Comparison of ENCODE assay signal across 12 cellular contexts in the genomic region with DNA sequence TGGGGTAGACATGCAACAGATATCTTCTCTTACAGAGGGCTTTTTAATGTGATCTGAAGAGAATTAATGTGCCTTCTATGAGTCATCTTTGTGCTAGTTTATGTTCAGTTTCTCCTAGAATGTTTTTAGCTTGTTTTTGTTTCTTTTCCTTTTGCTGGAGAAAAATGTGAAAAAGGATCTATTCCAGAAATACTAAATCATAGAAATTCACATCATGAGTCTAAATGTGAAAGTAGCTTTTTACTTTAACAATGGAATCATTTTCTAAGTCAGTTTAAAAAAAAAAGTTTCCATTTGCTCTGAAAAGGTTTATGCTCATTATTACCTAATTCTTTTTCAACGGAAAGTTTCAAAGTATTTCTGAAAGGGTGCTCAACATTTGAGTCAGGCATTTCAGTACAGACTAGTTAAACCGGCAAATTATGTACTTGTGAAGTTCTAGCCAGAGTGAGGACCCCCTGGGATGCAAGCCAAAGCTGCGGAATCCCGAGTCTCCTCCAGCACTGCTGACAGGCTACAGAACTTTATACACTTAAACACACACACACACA.
DNase-seq lines count a peak whose midpoint lies in the region; ATAC-seq and TF ChIP-seq lines count a peak whose summit lies in the region.
"Had no signal": no experiment of that assay in that cellular context is flagged by ENCODE, and none has a peak within 500 bp of the region (broad histone marks: within the 10 kb centered on the region; RNA-seq: fewer than 3 reads in every experiment).

No MANE protein-coding gene starts in this region.

- POLR2A ChIA-PET in AG04449 (lab: Yijun Ruan, JAX) (no interaction called here), Caco-2 (lab: Charles Lee) (no interaction called here)

- no peaks in the 10 kb centered on the region for H3K9me3 ChIP-seq in Caco-2
- H3K9me3 ChIP-seq: heart right ventricle had no signal

- TF ChIP-seq CTCF in AG04449 (IDR thresholded peaks at IDR 0.05; ENCODE audit: insufficient read depth, low read length, missing control alignments) (no peak), chondrocyte (IDR thresholded peaks at IDR 0.05) (no peak), Caco-2 (IDR thresholded peaks at IDR 0.05; ENCODE audit: insufficient read depth in 1 of 2, low read depth in 1 of 2, low read length in 1 of 2, severe bottlenecking in 1 of 2, unreplicated experiment in 1 of 2) (no peak)

- H3K4me3 ChIP-seq in AG04449 (ENCODE audit: low read depth, low read length) (peak overlapping the region; percentile 38), Caco-2 (ENCODE audit: low read depth, low read length) (no peak overlapping the region)

- H3K27me3 Mint-ChIP-seq in chondrocyte (ENCODE audit: low read depth) (no peaks in the 10 kb centered on the region), Caco-2 (ENCODE audit: insufficient read depth, unreplicated experiment) (no peaks in the 10 kb centered on the region)
- H3K27me3 Mint-ChIP-seq: activated CD4-positive, alpha-beta T cell treated with anti-CD3 and anti-CD28 coated beads, Interleukin-2, amount 10 ng/mL, durations not matched to agents 7 days and 5 days had no signal

- intact Hi-C loops in Caco-2 (cut with micrococcal nuclease; ENCODE audit: unreplicated experiment) = no loop called here

- H3K9me3 Mint-ChIP-seq in chondrocyte (ENCODE audit: low read depth) (no peaks in the 10 kb centered on the region), Caco-2 (ENCODE audit: unreplicated experiment) (no peaks in the 10 kb centered on the region)
- H3K9me3 Mint-ChIP-seq: activated CD4-positive, alpha-beta T cell treated with anti-CD3 and anti-CD28 coated beads, Interleukin-2, amount 10 ng/mL, durations not matched to agents 7 days and 5 days had no signal

- H3K4me3 Mint-ChIP-seq in chondrocyte (ENCODE audit: unreplicated experiment) (peak overlapping the region; percentile 61), Caco-2 (ENCODE audit: unreplicated experiment) (no peak overlapping the region)
- H3K4me3 Mint-ChIP-seq: activated CD4-positive, alpha-beta T cell treated with anti-CD3 and anti-CD28 coated beads, Interleukin-2, amount 10 ng/mL, durations not matched to agents 7 days and 5 days had no signal

- ATAC-seq in HG03175 (IDR thresholded peaks at IDR 0.05; ENCODE audit: unreplicated experiment) = no peak
- ATAC-seq: heart right ventricle had no signal

- no peaks in the 10 kb centered on the region; the same call in 1 of the 2 replicates for H3K36me3 ChIP-seq in Caco-2 (ENCODE audit: control insufficient read depth, insufficient read depth, low read length)
- H3K36me3 ChIP-seq: heart right ventricle had no signal

- no TSS peak for BruUV-seq in Caco-2 (replicated peaks; lab: Mats Ljungman, UMichigan)

- H3K27ac Mint-ChIP-seq in chondrocyte (ENCODE audit: unreplicated experiment) (peak overlapping the region; percentile 78), Caco-2 (ENCODE audit: unreplicated experiment) (no peak overlapping the region)
- H3K27ac Mint-ChIP-seq: activated CD4-positive, alpha-beta T cell treated with anti-CD3 and anti-CD28 coated beads, Interleukin-2, amount 10 ng/mL, durations not matched to agents 7 days and 5 days had no signal

- H3K4me1 ChIP-seq in Caco-2 = no peaks in the 10 kb centered on the region

- no peaks in the 10 kb centered on the region for H3K36me3 Mint-ChIP-seq in chondrocyte (ENCODE audit: low read depth)
- H3K36me3 Mint-ChIP-seq in Caco-2 (ENCODE audit: insufficient read depth, unreplicated experiment) = no peaks in the 10 kb centered on the region

- DNase-seq in AG04449 (ENCODE audit: low read depth, low spot score) (no peak), LHCN-M2 (ENCODE audit: low read depth) (peak; percentile 37), chondrocyte (ENCODE audit: low spot score) (no peak), non-pigmented ciliary epithelial cell (ENCODE audit: low read depth) (peak; percentile 15), NCI-H524 treated with DMSO at 0.1 percent for 48 hours (lab: John Stamatoyannopoulos, UW) (no peak), Caco-2 (no peak), SW 1271 (lab: John Stamatoyannopoulos, UW) (no peak)
- DNase-seq: activated CD4-positive, alpha-beta T cell treated with anti-CD3 and anti-CD28 coated beads, Interleukin-2, amount 10 ng/mL, durations not matched to agents 7 days and 5 days; heart right ventricle; NCI-H2227 treated with DMSO at 0.1 percent for 48 hours; SHP77 treated with DMSO at 0.1 percent for 48 hours had no signal

- CTCF ChIA-PET in AG04449 (lab: Yijun Ruan, JAX) = interaction anchor here (0.8 to 7.2 kb wide), 7 partner anchors 14 to 310 kb away, joined by 3 to 79 read pairs (median 3); no protein-coding TSS in a partner anchor
- CTCF ChIA-PET in Caco-2 (lab: Charles Lee) = interaction anchor here (0.6 kb wide), 1 partner anchor 153 kb away, joined by 3 read pairs; no protein-coding TSS in a partner anchor

- no peaks in the 10 kb centered on the region for H3K27me3 ChIP-seq in Caco-2 (replicated peaks; ENCODE audit: control insufficient read depth, insufficient read depth, low read length)
- H3K27me3 ChIP-seq: heart right ventricle had no signal

- H3K4me1 Mint-ChIP-seq in chondrocyte (ENCODE audit: low read depth) = peaks cover 19% of the 10 kb centered on the region
- H3K4me1 Mint-ChIP-seq in Caco-2 (ENCODE audit: low read depth, unreplicated experiment) = peaks cover 7% of the 10 kb centered on the region

Comparison
In these comparisons a context has a peak if more than half of its experiments do, and no peak if none do; other contexts are left out.
1. DNase-seq: peak in LHCN-M2 (single experiment) and non-pigmented ciliary epithelial cell (single experiment); none in AG04449 (single experiment), chondrocyte (single experiment), NCI-H524 treated with DMSO at 0.1 percent for 48 hours (single experiment), Caco-2 (0 of 2) and SW 1271 (0 of 2).